In genomic region chr12:131896080-131896810, GRCh38 we compare ENCODE assay signal across 8 cellular contexts. TPM values are rescaled to one million over a fixed set of nuclear protein-coding genes. Genes with fewer than 3 reads are reported as not detected.
A peak's percentile ranks its signal among the peaks of the same experiment; 100 is the strongest.
DNase-seq lines count a peak whose midpoint lies in the region; ATAC-seq and TF ChIP-seq lines count a peak whose summit lies in the region.

No MANE protein-coding gene starts in this region.

- no peaks in the 10 kb centered on the region for H3K27me3 ChIP-seq in suprapubic skin

- peak overlapping the region; percentile 93 for H3K27ac ChIP-seq in suprapubic skin

- peak overlapping the region; percentile 77 for H3K4me3 ChIP-seq in suprapubic skin

- no peaks in the 10 kb centered on the region for H3K9me3 Mint-ChIP-seq in activated naive CD8-positive, alpha-beta T cell treated with anti-CD3 and anti-CD28 coated beads for 36 hours

- no peaks in the 10 kb centered on the region for H3K36me3 Mint-ChIP-seq in activated naive CD8-positive, alpha-beta T cell treated with anti-CD3 and anti-CD28 coated beads for 36 hours

- peak overlapping the region; percentile 81 for H3K4me3 Mint-ChIP-seq in activated naive CD8-positive, alpha-beta T cell treated with anti-CD3 and anti-CD28 coated beads for 36 hours

- DNase-seq in Caki2 (ENCODE audit: low read depth) (peak; percentile 94), HuH-7 (ENCODE audit: low spot score) (peak; percentile 95), SK-MEL-5 (ENCODE audit: low read depth, low spot score) (peak; percentile 60), head of caudate nucleus (peak; percentile 53 to 89 (median 80)), omental fat pad (ENCODE audit: low spot score) (peak; percentile 64), suprapubic skin (ENCODE audit: low spot score in 2 of 2) (peak; percentile 93 to 95)
- peak; percentile 76 for DNase-seq in activated naive CD8-positive, alpha-beta T cell treated with anti-CD3 and anti-CD28 coated beads for 36 hours

- H3K27ac Mint-ChIP-seq in activated naive CD8-positive, alpha-beta T cell treated with anti-CD3 and anti-CD28 coated beads for 36 hours: no peak overlapping the region

- H3K36me3 ChIP-seq in suprapubic skin: peaks cover 18% of the 10 kb centered on the region

- H3K9me3 ChIP-seq in suprapubic skin: no peaks in the 10 kb centered on the region

- H3K27me3 Mint-ChIP-seq in activated naive CD8-positive, alpha-beta T cell treated with anti-CD3 and anti-CD28 coated beads for 36 hours: no peaks in the 10 kb centered on the region

- TF ChIP-seq POLR2A in suprapubic skin (IDR thresholded peaks at IDR 0.05): peak in 1 of 2 donors; percentile 86

- H3K4me1 Mint-ChIP-seq in activated naive CD8-positive, alpha-beta T cell treated with anti-CD3 and anti-CD28 coated beads for 36 hours: peaks cover 12% of the 10 kb centered on the region

- in situ Hi-C loops in Caki2 (cut with HindIII; ENCODE audit: low pct_unique_long_range_greater_than_20kb, low sequenced_read_pairs) (no loop called here), SK-MEL-5 (cut with HindIII; ENCODE audit: low pct_unique_long_range_greater_than_20kb, low sequenced_read_pairs) (no loop called here)

- 2% methylated on average over 12 of the region's 39 CpGs for WGBS in suprapubic skin

- peaks cover 44% of the 10 kb centered on the region for H3K4me1 ChIP-seq in suprapubic skin

- TF ChIP-seq CTCF in omental fat pad (IDR thresholded peaks at IDR 0.05) (no peak), suprapubic skin (IDR thresholded peaks at IDR 0.05) (no peak)

- TF ChIP-seq EP300 in suprapubic skin (IDR thresholded peaks at IDR 0.05): no peak

- intact Hi-C loops in head of caudate nucleus (cut with DNase I): no loop called here

- ATAC-seq in GM21515 (IDR thresholded peaks at IDR 0.05; ENCODE audit: unreplicated experiment): peak; percentile 53
- ATAC-seq in omental fat pad (ENCODE audit: low FRiP score): peak; percentile 87

RNA-seq across cellular contexts. Expression of gene ULK1, which starts 1.8 kb away (rescaled TPM):
- total RNA-seq in Caki2 (2014; rRNA removed; shearing (Covaris generic); ENCODE audit: low replicate concordance): 3.7 and 7.4 TPM in 2 replicates
- total RNA-seq in SK-MEL-5 (2014; rRNA removed; shearing (Covaris generic)): 1.7 and 2.1 TPM in 2 replicates
- polyA plus RNA-seq in SK-MEL-5 (2015; cell fraction: cytosol; rRNA removed): 24.5 and 35.3 TPM in 2 replicates
- polyA plus RNA-seq in SK-MEL-5 (2015; cell fraction: nucleus; rRNA removed): 96.7 and 131 TPM in 2 replicates
- 10 to 100 TPM; 11.4 to 12.5 TPM for total RNA-seq in activated naive CD8-positive, alpha-beta T cell treated with anti-CD3 and anti-CD28 coated beads for 36 hours
- total RNA-seq in omental fat pad: 10 to 100 TPM in 2 of 4 donors, 1 to 10 TPM in 2; 7.7 to 24.4 (median 9.4) TPM
- 100 to 1,000 TPM in 1 of 4 donors, 10 to 100 TPM in 3; 37.0 to 102 (median 65.7) TPM for total RNA-seq in suprapubic skin

RNA-seq across cellular contexts. Expression of gene PUS1, which starts 32.8 kb away (rescaled TPM):
- 32.3 and 36.4 TPM in 2 replicates for total RNA-seq in Caki2 (2014; rRNA removed; shearing (Covaris generic); ENCODE audit: low replicate concordance)
- total RNA-seq in SK-MEL-5 (2014; rRNA removed; shearing (Covaris generic)): 26.5 and 27.8 TPM in 2 replicates
- 47.7 and 58.5 TPM in 2 replicates for polyA plus RNA-seq in SK-MEL-5 (2015; cell fraction: cytosol; rRNA removed)
- 139 and 155 TPM in 2 replicates for polyA plus RNA-seq in SK-MEL-5 (2015; cell fraction: nucleus; rRNA removed)
- total RNA-seq in activated naive CD8-positive, alpha-beta T cell treated with anti-CD3 and anti-CD28 coated beads for 36 hours: 100 to 1,000 TPM; 116 to 118 TPM
- total RNA-seq in omental fat pad (10 to 100 TPM; 11.2 to 62.2 (median 17.0) TPM), suprapubic skin (10 to 100 TPM; 16.3 to 24.4 (median 21.8) TPM)

RNA-seq across cellular contexts. Expression of gene EP400, which starts 53.5 kb away (rescaled TPM):
- total RNA-seq in Caki2 (2014; rRNA removed; shearing (Covaris generic); ENCODE audit: low replicate concordance): 3.2 and 3.9 TPM in 2 replicates
- total RNA-seq in SK-MEL-5 (2014; rRNA removed; shearing (Covaris generic)): 5.7 and 7.6 TPM in 2 replicates
- polyA plus RNA-seq in SK-MEL-5 (2015; cell fraction: cytosol; rRNA removed): 28.1 and 34.4 TPM in 2 replicates
- polyA plus RNA-seq in SK-MEL-5 (2015; cell fraction: nucleus; rRNA removed): 59.8 and 64.0 TPM in 2 replicates
- total RNA-seq in activated naive CD8-positive, alpha-beta T cell treated with anti-CD3 and anti-CD28 coated beads for 36 hours: 10 to 100 TPM; 42.8 to 43.6 TPM
- total RNA-seq in omental fat pad (10 to 100 TPM; 16.1 to 34.2 (median 24.7) TPM), suprapubic skin (10 to 100 TPM; 32.0 to 81.3 (median 40.1) TPM)

Comparison
In these comparisons a context has a peak if more than half of its experiments do, and no peak if none do; other contexts are left out.
1. Peak in every context shown above with its lines: DNase-seq, ATAC-seq, H3K4me3 ChIP-seq and H3K27ac ChIP-seq.